In genomic region chr5:78566747-78567449, GRCh38 we compare ENCODE assay signal across 12 cellular contexts.
DNase-seq lines count a peak whose midpoint lies in the region; ATAC-seq, FAIRE-seq and TF ChIP-seq lines count a peak whose summit lies in the region.
"Had no signal": no experiment of that assay in that cellular context is flagged by ENCODE, and none has a peak within 500 bp of the region (broad histone marks: within the 10 kb centered on the region; RNA-seq: fewer than 3 reads in every experiment).

No MANE protein-coding gene starts in this region.

- intact Hi-C loops in Calu3 (cut with micrococcal nuclease; ENCODE audit: unreplicated experiment) (loop anchor here (5.0 to 10.0 kb wide), 2 partner anchors 35 to 58 kb away; no protein-coding TSS in a partner anchor), K562 (cut with micrococcal nuclease) (no loop called here), HepG2 (cut with micrococcal nuclease; ENCODE audit: unreplicated experiment) (no loop called here)

- 34% methylated on average over 7 of the region's 7 CpGs for WGBS in K562 (ENCODE audit: insufficient coverage, low coverage, missing lambda C conversion rate)
- WGBS in HepG2 (ENCODE audit: low lambda C conversion rate) = 98% methylated on average over 7 of the region's 7 CpGs

- H3K27me3 Mint-ChIP-seq in Calu3 (ENCODE audit: unreplicated experiment) = no peaks in the 10 kb centered on the region
- no peaks in the 10 kb centered on the region for H3K27me3 Mint-ChIP-seq in nephron (ENCODE audit: low read depth)

- no peak for TF ChIP-seq CTCF in Calu3 (IDR thresholded peaks at IDR 0.05; ENCODE audit: unreplicated experiment)
- TF ChIP-seq CTCF in KMS-11 (conservative IDR thresholded peaks at IDR 0.05; ENCODE audit: low read depth, low read length) = no peak
- TF ChIP-seq CTCF in K562 (IDR thresholded peaks at IDR 0.05 in 2 of 3, conservative IDR thresholded peaks at IDR 0.05 in 1 of 3; ENCODE audit: insufficient read depth in 2 of 3, low read depth in 1 of 3, low read length in 3 of 3) = no peak
- no peak for TF ChIP-seq CTCF in nephron (IDR thresholded peaks at IDR 0.05; ENCODE audit: unreplicated experiment in 3 of 3)
- TF ChIP-seq CTCF in HepG2 (CRISPR knock-in tag; IDR thresholded peaks at IDR 0.05) = no peak

- H3K4me3 ChIP-seq in KMS-11 (IDR thresholded peaks at IDR 0.05; ENCODE audit: insufficient read depth, low read depth, low read length) (no peak overlapping the region), K562 (no peak overlapping the region), HepG2 (replicated peaks in 1 of 3; ENCODE audit: insufficient read depth in 1 of 3, low read depth in 2 of 3, low read length in 3 of 3) (no peak overlapping the region)

- H3K9ac ChIP-seq in KMS-11 (no peak overlapping the region), K562 (ENCODE audit: insufficient read depth in 1 of 2, low read depth in 2 of 2, low read length in 2 of 2) (no peak overlapping the region), HepG2 (ENCODE audit: insufficient read depth, low read depth, low read length) (no peak overlapping the region)

- CTCF ChIA-PET in Calu3 (lab: Charles Lee) = interaction anchor here (0.7 to 1.2 kb wide), 6 partner anchors 9 to 82 kb away, joined by 3 to 5 read pairs (median 4); no protein-coding TSS in a partner anchor
- CTCF ChIA-PET in K562 (lab: Yijun Ruan, JAX; ENCODE audit: low intra/inter-chr PET ratio) = no interaction called here
- CTCF ChIA-PET in HepG2 (lab: Yijun Ruan, JAX; ENCODE audit: low intra/inter-chr PET ratio, low total read pairs) = no interaction called here

- H4K20me1 ChIP-seq in KMS-11 (ENCODE audit: insufficient read depth) (no peaks in the 10 kb centered on the region), K562 (replicated peaks; ENCODE audit: control insufficient read depth, insufficient read depth, low read length) (no peaks in the 10 kb centered on the region), HepG2 (ENCODE audit: insufficient read depth, low read length) (no peaks in the 10 kb centered on the region)

- peak; percentile 6 for FAIRE-seq in K562 (lab: Jason Lieb, UNC)
- no peak for FAIRE-seq in HepG2 (lab: Jason Lieb, UNC)

- H3K9me3 ChIP-seq in K562 (replicated peaks; ENCODE audit: control insufficient read depth, insufficient read depth, low read depth, low read length) (no peaks in the 10 kb centered on the region), HepG2 (ENCODE audit: low read length) (no peaks in the 10 kb centered on the region)

- H3K9me3 Mint-ChIP-seq in Calu3 (ENCODE audit: low read depth, unreplicated experiment) = no peaks in the 10 kb centered on the region
- peaks cover 3% of the 10 kb centered on the region for H3K9me3 Mint-ChIP-seq in nephron

- H3K36me3 Mint-ChIP-seq in Calu3 (ENCODE audit: insufficient read depth, unreplicated experiment) (peaks cover 29% of the 10 kb centered on the region), nephron (ENCODE audit: low read depth) (peaks cover 33% of the 10 kb centered on the region)

- DNase-seq in Calu3 = no peak
- no peak for DNase-seq in K562 (ENCODE audit: extremely low read depth in 1 of 4, low spot score in 3 of 4)
- DNase-seq in stimulated activated CD4-positive, alpha-beta T cell treated with anti-CD3 and anti-CD28 coated beads, Interleukin-4, amount 100 ng/mL, for 24 hours = no peak
- no peak for DNase-seq in HepG2 (ENCODE audit: low spot score)
- no peak for DNase-seq in Kasumi-1 (lab: John Stamatoyannopoulos, UW)
- DNase-seq in GM03348 (ENCODE audit: low spot score) = no peak
- DNase-seq: GOT3, NCI-H2171 had no signal

- H3K4me1 Mint-ChIP-seq in Calu3 (ENCODE audit: low read depth, unreplicated experiment) = peaks cover 45% of the 10 kb centered on the region
- peaks cover 46% of the 10 kb centered on the region for H3K4me1 Mint-ChIP-seq in nephron

- in situ Hi-C loops in K562 (cut with MboI) (no loop called here), HepG2 (cut with HindIII; ENCODE audit: extremely low pct_ligation_motif_present, low pct_unique_long_range_greater_than_20kb) (no loop called here)

- H3K4me2 ChIP-seq in KMS-11 = peak overlapping the region; percentile 74
- no peak overlapping the region for H3K4me2 ChIP-seq in K562 (ENCODE audit: insufficient read depth, low read length)
- H3K4me2 ChIP-seq in HepG2 (ENCODE audit: low read depth, low read length) = no peak overlapping the region

- H3K4me1 ChIP-seq in KMS-11 (ENCODE audit: low read depth, poor library complexity, severe bottlenecking) (peaks cover 63% of the 10 kb centered on the region), K562 (replicated peaks in 1 of 2; ENCODE audit: control insufficient read depth in 2 of 2, insufficient read depth in 2 of 2, low read length in 2 of 2) (peaks cover 0 to 10% of the 10 kb centered on the region in 2 experiments; a peak in 2 of 5 replicates), HepG2 (ENCODE audit: insufficient read depth, low read length) (peaks cover 36% of the 10 kb centered on the region)

- TF ChIP-seq RAD21 in K562 (CRISPR knock-in tag; conservative IDR thresholded peaks at IDR 0.05 in 1 of 2, IDR thresholded peaks at IDR 0.05 in 1 of 2) (no peak), HepG2 (CRISPR knock-in tag; IDR thresholded peaks at IDR 0.05) (no peak)

- TF ChIP-seq EP300 in K562 (IDR thresholded peaks at IDR 0.05; ENCODE audit: low read length) (no peak), HepG2 (IDR thresholded peaks at IDR 0.05; ENCODE audit: low read depth in 2 of 2, low read length in 2 of 2) (no peak), HepG2 (CRISPR knock-in tag; IDR thresholded peaks at IDR 0.05; ENCODE audit: borderline replicate concordance) (no peak)

- BruUV-seq in Calu3 (replicated peaks; lab: Mats Ljungman, UMichigan) (no TSS peak), K562 (replicated peaks; lab: Mats Ljungman, UMichigan) (no TSS peak), HepG2 (replicated peaks; lab: Mats Ljungman, UMichigan) (no TSS peak)

- peak overlapping the region; percentile 88; the same call in 1 of the 2 replicates for H3K27ac ChIP-seq in KMS-11
- H3K27ac ChIP-seq in K562 (ENCODE audit: extremely low read depth, low read depth, low read length) = no peak overlapping the region
- H3K27ac ChIP-seq in HepG2 (ENCODE audit: extremely low read length, insufficient read depth, low read length) = no peak overlapping the region
- H3K27ac ChIP-seq: C4-2B had no signal

- peak overlapping the region; percentile 0; the same call in 1 of the 2 replicates for H2AFZ ChIP-seq in KMS-11 (ENCODE audit: low read depth)
- H2AFZ ChIP-seq in K562 (ENCODE audit: low read depth, low read length) = peak overlapping the region; percentile 28; the same call in 1 of the 2 replicates
- H2AFZ ChIP-seq in HepG2 (ENCODE audit: low read length) = no peak overlapping the region

- no peaks in the 10 kb centered on the region for H3K9me1 ChIP-seq in K562 (ENCODE audit: control insufficient read depth, insufficient read depth, low read length)

- no peak for ATAC-seq in K562
- ATAC-seq in HepG2 = no peak
- ATAC-seq: esophagus mucosa had no signal

- TF ChIP-seq POLR2A in K562 (conservative IDR thresholded peaks at IDR 0.05) (no peak), HepG2 (IDR thresholded peaks at IDR 0.05; ENCODE audit: insufficient read depth in 1 of 2, low read depth in 2 of 2, low read length in 2 of 2) (no peak)

- H3K27me3 ChIP-seq in KMS-11 (ENCODE audit: insufficient read depth, low read depth) (no peaks in the 10 kb centered on the region), K562 (ENCODE audit: control insufficient read depth in 2 of 2, insufficient read depth in 2 of 2, low read length in 2 of 2) (no peaks in the 10 kb centered on the region), HepG2 (ENCODE audit: control insufficient read depth in 1 of 2, insufficient read depth in 2 of 2, low read length in 2 of 2) (no peaks in the 10 kb centered on the region)

- H3K27ac Mint-ChIP-seq in Calu3 (ENCODE audit: unreplicated experiment) (peak overlapping the region; percentile 91), nephron (peak overlapping the region in 2 of 3 experiments; percentile 33 to 73)

- H3K36me3 ChIP-seq in KMS-11 (ENCODE audit: insufficient read depth) (no peaks in the 10 kb centered on the region), K562 (ENCODE audit: control insufficient read depth, insufficient read depth, low read length) (no peaks in the 10 kb centered on the region), HepG2 (replicated peaks in 1 of 2; ENCODE audit: control insufficient read depth in 1 of 2, insufficient read depth in 2 of 2, low read length in 2 of 2) (peaks cover 3 to 9% of the 10 kb centered on the region in 2 experiments; a peak in 2 of 5 replicates)

- H3K79me2 ChIP-seq in KMS-11 (ENCODE audit: insufficient read depth, low read depth) (no peaks in the 10 kb centered on the region; the same call in 1 of the 2 replicates), K562 (ENCODE audit: control insufficient read depth, insufficient read depth, low read length) (no peaks in the 10 kb centered on the region), HepG2 (ENCODE audit: insufficient read depth, low read length) (peaks cover 13% of the 10 kb centered on the region)

- no peak overlapping the region for H3K4me3 Mint-ChIP-seq in Calu3 (ENCODE audit: low read depth, unreplicated experiment)
- no peak overlapping the region for H3K4me3 Mint-ChIP-seq in nephron

- POLR2A ChIA-PET in K562 (lab: Yijun Ruan, JAX) = interaction anchor here (0.9 kb wide), 1 partner anchor 12 kb away, joined by 3 read pairs; no protein-coding TSS in a partner anchor
- POLR2A ChIA-PET in HepG2 (lab: Yijun Ruan, JAX) = no interaction called here

TF ChIP-seq in K562, 482 proteins besides CTCF, POLR2A, EP300 and RAD21 (continues in another document):
- TF ChIP-seq MAFG (tag; conservative IDR thresholded peaks at IDR 0.05) (0 out of 2 replicates have a peak, but pooled peaks have one; percentile 10), CBX5 (IDR thresholded peaks at IDR 0.05; ENCODE audit: borderline replicate concordance, low read depth) (no peak), ZNF143 (CRISPR knock-in tag; IDR thresholded peaks at IDR 0.05) (no peak), FOSL1 (tag; conservative IDR thresholded peaks at IDR 0.05) (peak; percentile 84), SMARCE1 (IDR thresholded peaks at IDR 0.05) (peak; percentile 57; the same call in 1 of the 2 replicates)

TF ChIP-seq in HepG2, 621 proteins besides CTCF, POLR2A, EP300 and RAD21:
- TF ChIP-seq ZNF44 (CRISPR knock-in tag; IDR thresholded peaks at IDR 0.05) = no peak
